ENCODE assay signal across 1 cellular context in genomic region chr19:35214766-35215422, GRCh38.
TF ChIP-seq lines count a peak whose summit lies in the region.

No MANE protein-coding gene starts in this region.

TF ChIP-seq in K562, 482 proteins besides CTCF, POLR2A, EP300 and RAD21 (continued from another document):
- TF ChIP-seq BRF2 (IDR thresholded peaks at IDR 0.05; ENCODE audit: borderline replicate concordance, insufficient read depth, insufficient read length) = no peak
- no peak for TF ChIP-seq ZNF436 (CRISPR knock-in tag; IDR thresholded peaks at IDR 0.05)
- TF ChIP-seq ZNF699 (CRISPR knock-in tag; IDR thresholded peaks at IDR 0.05; ENCODE audit: insufficient replicate concordance) = no peak
- TF ChIP-seq HMG20B (CRISPR knock-in tag; IDR thresholded peaks at IDR 0.05) = no peak
- TF ChIP-seq NCOR1 (IDR thresholded peaks at IDR 0.05) = no peak
- peak; percentile 70; the same call in 1 of the 2 replicates for TF ChIP-seq ZNF589 (CRISPR knock-in tag; IDR thresholded peaks at IDR 0.05; ENCODE audit: low read depth)
- no peak for TF ChIP-seq ZBTB26 (CRISPR knock-in tag; IDR thresholded peaks at IDR 0.05)
- TF ChIP-seq ZNF212 (CRISPR knock-in tag; IDR thresholded peaks at IDR 0.05) = no peak
- TF ChIP-seq EGR1 (conservative IDR thresholded peaks at IDR 0.05) = no peak
- no peak for TF ChIP-seq NR2C2 (CRISPR knock-in tag; IDR thresholded peaks at IDR 0.05)
- peak; percentile 54; the same call in 1 of the 2 replicates for TF ChIP-seq NR2C2 (tag; IDR thresholded peaks at IDR 0.05)
- no peak for TF ChIP-seq SIX5 (IDR thresholded peaks at IDR 0.05; ENCODE audit: borderline replicate concordance in 1 of 2, insufficient read depth in 1 of 2, low read depth in 1 of 2, low read length in 2 of 2)
